ENCODE assay signal across 9 cellular contexts in the genomic region with DNA sequence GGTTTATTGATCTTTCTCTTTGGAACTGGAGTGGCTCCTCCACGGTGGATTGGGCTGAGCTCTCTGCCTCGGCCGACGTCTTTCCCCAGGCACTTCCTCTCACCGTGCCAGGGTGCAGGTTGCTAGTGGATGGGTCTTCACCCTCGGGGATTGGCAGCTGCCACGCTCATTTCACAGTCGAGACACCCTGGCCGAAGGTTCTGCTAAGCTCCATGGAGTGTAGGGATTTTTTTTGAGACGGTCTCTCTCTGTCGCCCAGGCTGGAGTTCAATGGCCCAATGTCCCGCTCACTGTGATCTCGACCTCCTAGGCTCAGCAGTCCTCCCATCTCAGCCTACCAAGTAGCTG.
DNase-seq lines count a peak whose midpoint lies in the region; ATAC-seq, FAIRE-seq and TF ChIP-seq lines count a peak whose summit lies in the region.
"Had no signal": no experiment of that assay in that cellular context is flagged by ENCODE, and none has a peak within 500 bp of the region (broad histone marks: within the 10 kb centered on the region; RNA-seq: fewer than 3 reads in every experiment).

No MANE protein-coding gene starts in this region.

- H3K79me2 ChIP-seq in HepG2 (ENCODE audit: insufficient read depth, low read length) (peaks cover 33% of the 10 kb centered on the region), Karpas-422 (ENCODE audit: low read length) (no peaks in the 10 kb centered on the region)

- TF ChIP-seq RAD21 in liver (IDR thresholded peaks at IDR 0.05) (no peak), HepG2 (CRISPR knock-in tag; IDR thresholded peaks at IDR 0.05) (no peak)

- no TSS peak for BruUV-seq in HepG2 (replicated peaks; lab: Mats Ljungman, UMichigan)

- DNase-seq in HepG2 (ENCODE audit: low spot score) (no peak), neural crest cell (ENCODE audit: low read depth, low spot score) (no peak), NCI-H774 (lab: John Stamatoyannopoulos, UW) (no peak), Karpas-422 (no peak)
- no peak for DNase-seq in central memory CD8-positive, alpha-beta T cell (ENCODE audit: low spot score in 2 of 2)

- H3K27ac Mint-ChIP-seq in central memory CD8-positive, alpha-beta T cell (ENCODE audit: low read depth) = peak overlapping the region; percentile 81
- peak overlapping the region; percentile 19 for H3K27ac Mint-ChIP-seq in neural crest cell (ENCODE audit: unreplicated experiment)

- peaks cover 17% of the 10 kb centered on the region for H3K36me3 Mint-ChIP-seq in central memory CD8-positive, alpha-beta T cell (ENCODE audit: insufficient read depth)
- no peaks in the 10 kb centered on the region for H3K36me3 Mint-ChIP-seq in neural crest cell (ENCODE audit: low read depth)

- no peaks in the 10 kb centered on the region for H3K9me2 ChIP-seq in Karpas-422 (replicated peaks; ENCODE audit: insufficient read depth, low read length)

- H3K27ac ChIP-seq in liver (ENCODE audit: low read depth in 1 of 2, low read length in 2 of 2) (peak overlapping the region; percentile 58 to 96), HepG2 (ENCODE audit: extremely low read length, insufficient read depth, low read length) (no peak overlapping the region), Karpas-422 (ENCODE audit: low read length) (no peak overlapping the region)
- H3K27ac ChIP-seq: thoracic aorta had no signal

- H3K27me3 ChIP-seq in liver (ENCODE audit: control insufficient read depth in 4 of 4, insufficient read depth in 4 of 4, low read length in 3 of 4) (no peaks in the 10 kb centered on the region), HepG2 (ENCODE audit: control insufficient read depth in 1 of 2, insufficient read depth in 2 of 2, low read length in 2 of 2) (no peaks in the 10 kb centered on the region), Karpas-422 (ENCODE audit: low read length) (no peaks in the 10 kb centered on the region)

- peak overlapping the region in 1 of 2 donors; percentile 72 for H3K9ac ChIP-seq in liver (ENCODE audit: low read depth in 1 of 2, low read length in 2 of 2)
- H3K9ac ChIP-seq in HepG2 (ENCODE audit: insufficient read depth, low read depth, low read length) = no peak overlapping the region
- no peak overlapping the region for H3K9ac ChIP-seq in Karpas-422 (ENCODE audit: low read length)

- H3K36me3 ChIP-seq in liver (ENCODE audit: control insufficient read depth in 4 of 4, insufficient read depth in 3 of 4, low read depth in 1 of 4, low read length in 3 of 4) = peaks cover 0 to 3% (median 2%) of the 10 kb centered on the region in 4 donors
- peaks cover 46 to 67% of the 10 kb centered on the region in 2 experiments for H3K36me3 ChIP-seq in HepG2 (replicated peaks in 1 of 2; ENCODE audit: control insufficient read depth in 1 of 2, insufficient read depth in 2 of 2, low read length in 2 of 2)
- no peaks in the 10 kb centered on the region for H3K36me3 ChIP-seq in Karpas-422 (ENCODE audit: insufficient read depth, low read length)
- H3K36me3 ChIP-seq: thoracic aorta had no signal

- H3K4me2 ChIP-seq in HepG2 (ENCODE audit: low read depth, low read length) (no peak overlapping the region), Karpas-422 (ENCODE audit: low read depth, low read length, poor library complexity, severe bottlenecking) (no peak overlapping the region)

- no peaks in the 10 kb centered on the region for H3K27me3 Mint-ChIP-seq in central memory CD8-positive, alpha-beta T cell
- no peaks in the 10 kb centered on the region for H3K27me3 Mint-ChIP-seq in neural crest cell (ENCODE audit: low read depth)

- peak overlapping the region; percentile 71 for H3K4me3 Mint-ChIP-seq in central memory CD8-positive, alpha-beta T cell
- H3K4me3 Mint-ChIP-seq in neural crest cell = no peak overlapping the region

- peaks cover 41% of the 10 kb centered on the region for H3K4me1 Mint-ChIP-seq in central memory CD8-positive, alpha-beta T cell
- peaks cover 63% of the 10 kb centered on the region for H3K4me1 Mint-ChIP-seq in neural crest cell

- TF ChIP-seq CTCF in liver (IDR thresholded peaks at IDR 0.05; ENCODE audit: low read depth, low read length, missing input control) = no peak
- TF ChIP-seq CTCF in HepG2 (CRISPR knock-in tag; IDR thresholded peaks at IDR 0.05) = no peak
- no peak for TF ChIP-seq CTCF in neural crest cell (conservative IDR thresholded peaks at IDR 0.05)

- intact Hi-C loops in HepG2 (cut with micrococcal nuclease; ENCODE audit: unreplicated experiment) = no loop called here

- FAIRE-seq in HepG2 (lab: Jason Lieb, UNC) = no peak

- POLR2A ChIA-PET in HepG2 (lab: Yijun Ruan, JAX) = no interaction called here

- CTCF ChIA-PET in HepG2 (lab: Yijun Ruan, JAX; ENCODE audit: low intra/inter-chr PET ratio, low total read pairs) = no interaction called here

- peaks cover 28 to 63% (median 43%) of the 10 kb centered on the region in 4 donors for H3K4me1 ChIP-seq in liver (ENCODE audit: control insufficient read depth in 4 of 4, insufficient read depth in 4 of 4, low read length in 3 of 4)
- peaks cover 55% of the 10 kb centered on the region for H3K4me1 ChIP-seq in HepG2 (ENCODE audit: insufficient read depth, low read length)
- peaks cover 4% of the 10 kb centered on the region; the same call in 1 of the 2 replicates for H3K4me1 ChIP-seq in Karpas-422 (ENCODE audit: low read length)

- in situ Hi-C loops in HepG2 (cut with HindIII; ENCODE audit: extremely low pct_ligation_motif_present, low pct_unique_long_range_greater_than_20kb) = no loop called here

- H3K4me3 ChIP-seq in liver (ENCODE audit: low read depth in 1 of 3, low read length in 3 of 3) (no peak overlapping the region), HepG2 (replicated peaks in 1 of 3; ENCODE audit: insufficient read depth in 1 of 3, low read depth in 2 of 3, low read length in 3 of 3) (no peak overlapping the region), Karpas-422 (ENCODE audit: low read length) (no peak overlapping the region)

- TF ChIP-seq POLR2A in HepG2 (IDR thresholded peaks at IDR 0.05; ENCODE audit: insufficient read depth in 1 of 2, low read depth in 2 of 2, low read length in 2 of 2) = no peak

- TF ChIP-seq EP300 in HepG2 (IDR thresholded peaks at IDR 0.05; ENCODE audit: low read depth in 2 of 2, low read length in 2 of 2) (no peak), HepG2 (CRISPR knock-in tag; IDR thresholded peaks at IDR 0.05; ENCODE audit: borderline replicate concordance) (no peak)

- no peak overlapping the region for H2AFZ ChIP-seq in HepG2 (ENCODE audit: low read length)
- no peak overlapping the region for H2AFZ ChIP-seq in Karpas-422 (ENCODE audit: low read length)

- no peaks in the 10 kb centered on the region for H3K9me3 ChIP-seq in liver (ENCODE audit: control insufficient read depth in 4 of 4, low read length in 3 of 4)
- H3K9me3 ChIP-seq in HepG2 (ENCODE audit: low read length) = no peaks in the 10 kb centered on the region
- H3K9me3 ChIP-seq in Karpas-422 (ENCODE audit: low read length) = no peaks in the 10 kb centered on the region
- H3K9me3 ChIP-seq: thoracic aorta had no signal

- ATAC-seq in HepG2 (no peak), HG03565 (IDR thresholded peaks at IDR 0.05; ENCODE audit: unreplicated experiment) (no peak), GM21526 (IDR thresholded peaks at IDR 0.05; ENCODE audit: low FRiP score, unreplicated experiment) (no peak)
- no peak for ATAC-seq in central memory CD8-positive, alpha-beta T cell (replicated peaks; ENCODE audit: extremely low read depth, poor library complexity, severe bottlenecking)

- no peaks in the 10 kb centered on the region for H3K9me3 Mint-ChIP-seq in central memory CD8-positive, alpha-beta T cell
- H3K9me3 Mint-ChIP-seq in neural crest cell = no peaks in the 10 kb centered on the region

- 30% methylated on average over 13 of the region's 13 CpGs for WGBS in liver
- WGBS in HepG2 (ENCODE audit: low lambda C conversion rate) = 97% methylated on average over 13 of the region's 13 CpGs

- peaks cover 71% of the 10 kb centered on the region for H4K20me1 ChIP-seq in HepG2 (ENCODE audit: insufficient read depth, low read length)
- H4K20me1 ChIP-seq in Karpas-422 (ENCODE audit: insufficient read depth, low read depth, low read length) = no peaks in the 10 kb centered on the region

TF ChIP-seq in liver, 16 proteins besides CTCF, POLR2A, EP300 and RAD21 (continues in another document):
- TF ChIP-seq FOXA1 (IDR thresholded peaks at IDR 0.05) = no peak
- TF ChIP-seq HNF4G (IDR thresholded peaks at IDR 0.05) = no peak
- no peak for TF ChIP-seq FOXA2 (IDR thresholded peaks at IDR 0.05)
- no peak for TF ChIP-seq HNF4A (conservative IDR thresholded peaks at IDR 0.05)
- no peak for TF ChIP-seq EGR1 (IDR thresholded peaks at IDR 0.05; ENCODE audit: low read depth in 2 of 2)
- TF ChIP-seq, protein P1, sequence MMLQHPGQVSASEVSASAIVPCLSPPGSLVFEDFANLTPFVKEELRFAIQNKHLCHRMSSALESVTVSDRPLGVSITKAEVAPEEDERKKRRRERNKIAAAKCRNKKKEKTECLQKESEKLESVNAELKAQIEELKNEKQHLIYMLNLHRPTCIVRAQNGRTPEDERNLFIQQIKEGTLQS (IDR thresholded peaks at IDR 0.05) = no peak
- TF ChIP-seq SP1 (IDR thresholded peaks at IDR 0.05) = peak; percentile 36
- peak in 1 of 2 donors; percentile 66 for TF ChIP-seq JUND (IDR thresholded peaks at IDR 0.05)

TF ChIP-seq in HepG2, 621 proteins besides CTCF, POLR2A, EP300 and RAD21 (continues in another document):
- no peak for TF ChIP-seq ZNF431 (CRISPR knock-in tag; IDR thresholded peaks at IDR 0.05; ENCODE audit: borderline replicate concordance, low read depth)
- no peak for TF ChIP-seq ATF1 (CRISPR knock-in tag; IDR thresholded peaks at IDR 0.05)
- TF ChIP-seq, protein P2, sequence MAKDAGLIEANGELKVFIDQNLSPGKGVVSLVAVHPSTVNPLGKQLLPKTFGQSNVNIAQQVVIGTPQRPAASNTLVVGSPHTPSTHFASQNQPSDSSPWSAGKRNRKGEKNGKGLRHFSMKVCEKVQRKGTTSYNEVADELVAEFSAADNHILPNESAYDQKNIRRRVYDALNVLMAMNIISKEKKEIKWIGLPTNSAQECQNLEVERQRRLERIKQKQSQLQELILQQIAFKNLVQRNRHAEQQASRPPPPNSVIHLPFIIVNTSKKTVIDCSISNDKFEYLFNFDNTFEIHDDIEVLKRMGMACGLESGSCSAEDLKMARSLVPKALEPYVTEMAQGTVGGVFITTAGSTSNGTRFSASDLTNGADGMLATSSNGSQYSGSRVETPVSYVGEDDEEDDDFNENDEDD (CRISPR knock-in tag; IDR thresholded peaks at IDR 0.05; ENCODE audit: borderline replicate concordance) = no peak
- no peak for TF ChIP-seq RFXAP (CRISPR knock-in tag; IDR thresholded peaks at IDR 0.05; ENCODE audit: borderline replicate concordance)
- no peak for TF ChIP-seq KLF16 (CRISPR knock-in tag; IDR thresholded peaks at IDR 0.05)
- TF ChIP-seq NFYB (CRISPR knock-in tag; IDR thresholded peaks at IDR 0.05) = no peak

Comparison
In these comparisons a context has a peak if more than half of its experiments do, and no peak if none do; other contexts are left out.
1. H3K27ac ChIP-seq: peak in liver (2 of 2); none in HepG2 (single experiment) and Karpas-422 (single experiment).